ENCODE assay signal across 29 cellular contexts in the genomic region with DNA sequence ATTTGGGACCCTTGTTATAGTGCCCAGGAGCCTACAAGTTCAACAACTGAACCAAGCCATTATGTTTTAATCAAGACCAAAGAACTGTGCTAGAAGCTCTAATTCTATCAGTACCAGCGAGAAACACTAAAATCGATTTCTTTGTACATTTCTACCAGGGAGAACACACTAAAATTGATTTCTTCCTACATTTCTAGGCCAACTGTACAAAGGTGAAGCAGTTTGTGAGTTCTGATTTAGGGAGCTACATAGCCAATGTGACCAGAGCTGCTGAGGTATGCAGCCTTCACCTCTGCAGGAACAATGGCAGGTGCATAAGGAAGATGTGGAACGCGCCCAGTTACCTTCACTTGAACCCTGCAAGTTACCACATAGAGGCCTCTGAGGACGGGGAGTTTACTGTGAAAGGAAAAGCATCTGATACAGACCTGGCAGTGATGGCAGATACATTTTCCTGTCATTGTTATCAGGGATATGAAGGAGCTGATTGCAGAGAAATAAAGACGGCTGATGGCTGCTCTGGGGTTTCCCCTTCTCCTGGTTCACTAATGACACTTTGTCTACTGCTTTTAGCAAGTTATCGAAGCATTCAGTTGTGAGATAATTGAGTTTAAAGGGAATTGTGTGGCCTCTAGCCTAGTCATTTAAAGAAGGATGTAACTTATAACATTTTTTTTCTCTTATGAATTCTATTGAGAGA. TPM values are rescaled to one million over a fixed set of nuclear protein-coding genes. Genes with fewer than 3 reads are reported as not detected.
"Had no signal": no experiment of that assay in that cellular context is flagged by ENCODE, and none has a peak within 500 bp of the region (broad histone marks: within the 10 kb centered on the region; RNA-seq: fewer than 3 reads in every experiment).

No MANE protein-coding gene starts in this region.

- H3K36me3 ChIP-seq: Peyer's patch, SJSA1 had no signal

- H3K9me3 ChIP-seq: Peyer's patch, SJSA1 had no signal

- DNase-seq: activated B cell treated with CpG ODN at 0.5 μM for 24 hours; activated CD4-positive, alpha-beta T cell treated with anti-CD3 and anti-CD28 coated beads for 1 hour; activated CD4-positive, alpha-beta T cell treated with anti-CD3 and anti-CD28 coated beads, Interleukin-2, amount 10 ng/mL, durations not matched to agents 24 days and 14 days; activated CD4-positive, alpha-beta T cell treated with anti-CD3 and anti-CD28 coated beads, Interleukin-2, amount 50 U/mL, for 48 hours; activated CD8-positive, alpha-beta memory T cell treated with anti-CD3 and anti-CD28 coated beads, Interleukin-2, amount 10 ng/mL, durations not matched to agents 7 days and 5 days; activated effector memory CD4-positive, alpha-beta T cell treated with anti-CD3 and anti-CD28 coated beads, Interleukin-2, amount 50 U/mL, for 16 hours; activated naive CD4-positive, alpha-beta T cell treated with anti-CD3 and anti-CD28 coated beads for 36 hours; activated T-cell treated with anti-CD3 and anti-CD28 coated beads, Interleukin-2, amount 50 U/mL, for 24 hours; amygdala; Kasumi-1; KBM-7; NCI-H1092; NCI-H1417; NCI-H1930; NCI-H345; NCI-H510A; NCI-H526 treated with DMSO at 0.1 percent for 48 hours; NK-92 treated with Interleukin-12 subunit alpha and Interleukin-12 subunit beta, amount 100 ng/mL, for 24 hours; OCI-M1; Peyer's patch; Right ventricle myocardium superior; T-cell; T-helper 2 cell; T1000 had no signal

- H3K27ac ChIP-seq: Peyer's patch, RWPE1, SJSA1 had no signal

- FAIRE-seq: astrocyte, TTC549 had no signal

- H3K27me3 ChIP-seq: Peyer's patch had no signal

- ATAC-seq: activated CD8-positive, alpha-beta memory T cell treated with anti-CD3 and anti-CD28 coated beads, Interleukin-2, amount 10 ng/mL, durations not matched to agents 7 days and 5 days; T-cell had no signal

- H3K4me1 ChIP-seq: Peyer's patch, SJSA1 had no signal

- H3K4me3 ChIP-seq: Peyer's patch, SJSA1 had no signal

RNA-seq across cellular contexts. Expression of a gene that starts 31.7 kb away (rescaled TPM):
- total RNA-seq: activated B cell treated with CpG ODN at 0.5 μM for 24 hours; activated CD4-positive, alpha-beta T cell treated with anti-CD3 and anti-CD28 coated beads, Interleukin-2, amount 10 ng/mL, durations not matched to agents 24 days and 14 days; activated CD8-positive, alpha-beta memory T cell treated with anti-CD3 and anti-CD28 coated beads, Interleukin-2, amount 10 ng/mL, durations not matched to agents 7 days and 5 days; activated naive CD4-positive, alpha-beta T cell treated with anti-CD3 and anti-CD28 coated beads for 36 hours; activated T-helper 1 cell treated with anti-CD3 and anti-CD28 coated beads, Interleukin-12 subunit alpha, Interleukin-12 subunit beta, Interleukin-2, Interleukin-4 antibody, amounts not matched to agents 30 ng/mL and 10 ng/mL and 1 ng/mL, durations not matched to agents 14 hours and 24 hours and 36 hours; astrocyte; Right ventricle myocardium superior; SJSA1; T-cell had no signal

RNA-seq across cellular contexts. Expression of a gene that starts 48.3 kb away (rescaled TPM):
- total RNA-seq: activated B cell treated with CpG ODN at 0.5 μM for 24 hours; activated CD4-positive, alpha-beta T cell treated with anti-CD3 and anti-CD28 coated beads, Interleukin-2, amount 10 ng/mL, durations not matched to agents 24 days and 14 days; activated CD8-positive, alpha-beta memory T cell treated with anti-CD3 and anti-CD28 coated beads, Interleukin-2, amount 10 ng/mL, durations not matched to agents 7 days and 5 days; activated naive CD4-positive, alpha-beta T cell treated with anti-CD3 and anti-CD28 coated beads for 36 hours; activated T-helper 1 cell treated with anti-CD3 and anti-CD28 coated beads, Interleukin-12 subunit alpha, Interleukin-12 subunit beta, Interleukin-2, Interleukin-4 antibody, amounts not matched to agents 30 ng/mL and 10 ng/mL and 1 ng/mL, durations not matched to agents 14 hours and 24 hours and 36 hours; astrocyte; Right ventricle myocardium superior; SJSA1; T-cell had no signal
